ENCODE assay signal across 2 cellular contexts in the genomic region with DNA sequence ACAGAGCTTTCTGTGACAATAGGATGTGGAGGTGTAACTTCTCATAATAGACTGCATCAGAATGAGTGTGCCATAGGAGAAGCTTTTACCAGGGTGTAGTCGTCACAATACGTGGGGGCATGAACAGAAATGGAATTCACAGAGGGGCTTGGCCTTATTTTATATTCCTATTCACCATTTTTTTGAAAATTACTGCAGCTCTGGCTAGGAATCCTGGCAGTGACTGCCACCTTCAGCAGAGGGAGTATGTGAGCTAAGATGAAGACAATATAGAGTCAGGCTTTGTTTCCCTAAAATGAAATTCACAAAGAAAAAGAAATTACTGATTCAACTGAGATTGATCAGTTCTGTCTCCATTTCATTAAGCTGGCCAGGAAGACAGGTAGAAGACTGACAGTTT.
TF ChIP-seq lines count a peak whose summit lies in the region.

No MANE protein-coding gene starts in this region.

TF ChIP-seq in K562, 482 proteins besides CTCF, POLR2A, EP300 and RAD21:
- TF ChIP-seq CHD1 (IDR thresholded peaks at IDR 0.05; ENCODE audit: low read length) (no peak), ZNF384 (IDR thresholded peaks at IDR 0.05; ENCODE audit: low read depth, low read length) (0 out of 2 replicates have a peak, but pooled peaks have one; percentile 37), ZNF121 (CRISPR knock-in tag; conservative IDR thresholded peaks at IDR 0.05) (no peak), SMC3 (conservative IDR thresholded peaks at IDR 0.05; ENCODE audit: insufficient read depth, low read depth, low read length) (peak; percentile 56), E2F1 (CRISPR knock-in tag; IDR thresholded peaks at IDR 0.05) (0 out of 2 replicates have a peak, but pooled peaks have one; percentile 41)
- TF ChIP-seq, protein P1, sequence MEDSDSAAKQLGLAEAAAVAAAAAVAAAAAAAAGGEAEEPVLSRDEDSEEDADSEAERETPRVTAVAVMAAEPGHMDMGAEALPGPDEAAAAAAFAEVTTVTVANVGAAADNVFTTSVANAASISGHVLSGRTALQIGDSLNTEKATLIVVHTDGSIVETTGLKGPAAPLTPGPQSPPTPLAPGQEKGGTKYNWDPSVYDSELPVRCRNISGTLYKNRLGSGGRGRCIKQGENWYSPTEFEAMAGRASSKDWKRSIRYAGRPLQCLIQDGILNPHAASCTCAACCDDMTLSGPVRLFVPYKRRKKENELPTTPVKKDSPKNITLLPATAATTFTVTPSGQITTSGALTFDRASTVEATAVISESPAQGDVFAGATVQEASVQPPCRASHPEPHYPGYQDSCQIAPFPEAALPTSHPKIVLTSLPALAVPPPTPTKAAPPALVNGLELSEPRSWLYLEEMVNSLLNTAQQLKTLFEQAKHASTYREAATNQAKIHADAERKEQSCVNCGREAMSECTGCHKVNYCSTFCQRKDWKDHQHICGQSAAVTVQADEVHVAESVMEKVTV (CRISPR knock-in tag; IDR thresholded peaks at IDR 0.05), result peak; percentile 56

TF ChIP-seq in neural cell, 6 proteins besides CTCF, POLR2A, EP300 and RAD21:
- TF ChIP-seq MXI1 (conservative IDR thresholded peaks at IDR 0.05; ENCODE audit: poor library complexity, severe bottlenecking) (no peak), TAF1 (IDR thresholded peaks at IDR 0.05; ENCODE audit: low read depth) (no peak), SMC3 (conservative IDR thresholded peaks at IDR 0.05; ENCODE audit: poor library complexity) (peak; percentile 73)
TF ChIP-seq in neural cell: peak in this region for 1.
